Comparison of ENCODE assay signal across 1 cellular context in the genomic region with DNA sequence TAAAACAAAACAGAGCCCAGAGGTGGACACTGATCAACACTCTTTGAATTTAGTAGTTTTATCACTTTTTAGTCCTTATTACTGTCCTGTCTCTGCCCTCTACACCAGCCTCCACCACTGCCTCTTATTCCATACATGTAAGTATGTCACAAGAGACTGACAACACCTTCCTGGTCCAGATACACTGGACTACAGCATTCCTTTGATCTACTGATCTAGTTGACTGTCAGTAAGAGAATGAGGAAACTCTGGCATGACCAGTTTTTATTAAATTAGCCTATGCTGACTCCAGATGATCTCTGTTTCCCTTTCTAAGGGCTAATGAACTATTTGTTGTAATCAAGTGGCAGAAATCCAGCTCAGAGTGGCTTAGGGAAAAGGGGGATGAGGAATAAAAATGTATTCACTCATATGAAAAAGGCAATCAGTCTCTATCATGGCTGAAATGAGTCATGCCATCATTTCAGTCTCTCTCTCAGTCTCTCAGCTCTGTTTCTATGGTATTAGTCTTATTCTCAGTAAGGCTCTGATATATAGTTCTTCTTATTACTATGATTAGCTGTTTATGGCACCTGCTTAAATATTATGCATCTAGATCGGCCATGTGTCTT.
TF ChIP-seq lines count a peak whose summit lies in the region.

No MANE protein-coding gene starts in this region.

TF ChIP-seq in K562, 482 proteins besides CTCF, POLR2A, EP300 and RAD21:
- TF ChIP-seq CBX3 (IDR thresholded peaks at IDR 0.05; ENCODE audit: borderline replicate concordance in 1 of 2, low read length in 2 of 2) (no peak), CBFA2T3 (IDR thresholded peaks at IDR 0.05) (no peak), ZNF592 (IDR thresholded peaks at IDR 0.05) (no peak), ZFP30 (CRISPR knock-in tag; IDR thresholded peaks at IDR 0.05; ENCODE audit: borderline replicate concordance) (no peak), POLR2B (IDR thresholded peaks at IDR 0.05; ENCODE audit: low read depth, partially characterized antibody) (no peak), ZNF165 (CRISPR knock-in tag; IDR thresholded peaks at IDR 0.05; ENCODE audit: borderline replicate concordance) (no peak), MAFK (IDR thresholded peaks at IDR 0.05; ENCODE audit: low read length) (no peak), XRCC5 (IDR thresholded peaks at IDR 0.05; ENCODE audit: low read depth, low read length) (no peak), ZKSCAN8 (CRISPR knock-in tag; IDR thresholded peaks at IDR 0.05) (no peak), L3MBTL2 (IDR thresholded peaks at IDR 0.05) (no peak), ZNF717 (CRISPR knock-in tag; IDR thresholded peaks at IDR 0.05) (no peak), SMARCA5 (IDR thresholded peaks at IDR 0.05) (no peak), NR1H2 (CRISPR knock-in tag; IDR thresholded peaks at IDR 0.05) (no peak)
